1 cellular context compared by ENCODE assay signal in the genomic region with DNA sequence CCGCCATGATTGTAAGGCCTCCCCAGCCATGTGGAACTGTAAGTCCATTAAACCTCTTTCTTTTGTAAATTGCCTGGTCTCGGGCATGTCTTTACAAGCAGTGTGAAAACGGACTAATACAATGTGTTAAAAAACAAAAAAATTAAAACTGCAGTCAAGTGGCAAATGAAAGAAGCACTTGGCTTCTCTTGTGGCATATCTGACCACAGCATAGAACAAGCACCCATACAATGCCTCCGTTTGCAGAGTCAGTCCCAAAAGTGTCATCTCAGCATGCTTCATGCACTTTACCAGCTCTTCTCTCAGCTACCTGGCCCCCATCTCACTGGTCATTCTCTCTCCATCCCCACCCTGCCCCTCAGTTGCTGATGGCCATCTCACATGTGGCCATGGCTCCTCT.
TF ChIP-seq lines count a peak whose summit lies in the region.

No MANE protein-coding gene starts in this region.

TF ChIP-seq in H1, 55 proteins besides CTCF, POLR2A, EP300 and RAD21:
- TF ChIP-seq CHD2 (IDR thresholded peaks at IDR 0.05; ENCODE audit: low read length) = no peak
- TF ChIP-seq, protein P1, sequence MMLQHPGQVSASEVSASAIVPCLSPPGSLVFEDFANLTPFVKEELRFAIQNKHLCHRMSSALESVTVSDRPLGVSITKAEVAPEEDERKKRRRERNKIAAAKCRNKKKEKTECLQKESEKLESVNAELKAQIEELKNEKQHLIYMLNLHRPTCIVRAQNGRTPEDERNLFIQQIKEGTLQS (IDR thresholded peaks at IDR 0.05; ENCODE audit: insufficient read depth, low read depth, low read length) = no peak
- TF ChIP-seq GTF2F1 (IDR thresholded peaks at IDR 0.05; ENCODE audit: borderline replicate concordance, low read depth, low read length) = no peak
- TF ChIP-seq RNF2 (IDR thresholded peaks at IDR 0.05; ENCODE audit: borderline replicate concordance, low read depth, low read length, missing control alignments, poor library complexity, severe bottlenecking) = no peak
- no peak for TF ChIP-seq RBBP5 (IDR thresholded peaks at IDR 0.05; ENCODE audit: borderline replicate concordance, low read depth, low read length)
- TF ChIP-seq CREB1 (IDR thresholded peaks at IDR 0.05) = no peak
- TF ChIP-seq TCF12 (IDR thresholded peaks at IDR 0.05; ENCODE audit: low read depth, low read length) = no peak
